ENCODE assay signal across 1 cellular context in the genomic region with DNA sequence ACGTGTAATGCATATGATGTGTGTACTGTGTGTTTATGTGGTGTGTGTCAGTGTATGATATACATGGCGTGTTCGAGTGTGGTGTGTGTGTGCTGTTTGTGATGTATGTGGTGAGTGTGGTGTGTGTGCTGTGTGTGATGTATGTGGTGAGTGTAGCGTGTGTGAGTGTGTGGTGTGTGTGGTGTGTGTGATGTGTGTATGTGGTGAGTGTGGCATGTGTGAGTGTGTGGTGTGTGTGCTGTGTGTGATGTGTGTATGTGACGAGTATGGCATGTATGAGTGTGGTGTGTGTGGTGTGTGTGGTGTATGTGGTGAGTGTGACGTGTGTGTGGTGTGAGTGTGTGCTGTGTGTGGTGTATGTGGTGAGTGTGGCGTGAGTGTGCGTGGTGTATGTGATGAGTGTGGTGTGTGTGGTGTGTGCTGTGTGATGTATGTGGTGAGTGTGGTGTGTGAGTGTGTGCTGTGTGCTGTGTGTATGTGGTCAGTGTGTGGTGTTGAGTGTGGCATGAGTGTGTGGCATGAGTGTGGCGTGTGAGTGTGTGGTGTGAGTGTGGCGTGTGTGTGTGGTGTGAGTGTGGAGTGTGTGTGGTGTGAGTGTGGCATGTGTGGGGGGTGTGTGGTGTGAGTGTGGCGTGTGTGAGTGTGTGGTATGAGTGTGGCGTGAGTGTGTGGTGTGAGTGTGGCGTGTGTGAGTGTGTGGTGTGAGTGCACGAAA.
TF ChIP-seq lines count a peak whose summit lies in the region.

No MANE protein-coding gene starts in this region.

TF ChIP-seq in GM12878, 131 proteins besides CTCF, POLR2A, EP300 and RAD21:
- no peak for TF ChIP-seq SREBF1 (IDR thresholded peaks at IDR 0.05; ENCODE audit: low read length)
- TF ChIP-seq, protein P1, sequence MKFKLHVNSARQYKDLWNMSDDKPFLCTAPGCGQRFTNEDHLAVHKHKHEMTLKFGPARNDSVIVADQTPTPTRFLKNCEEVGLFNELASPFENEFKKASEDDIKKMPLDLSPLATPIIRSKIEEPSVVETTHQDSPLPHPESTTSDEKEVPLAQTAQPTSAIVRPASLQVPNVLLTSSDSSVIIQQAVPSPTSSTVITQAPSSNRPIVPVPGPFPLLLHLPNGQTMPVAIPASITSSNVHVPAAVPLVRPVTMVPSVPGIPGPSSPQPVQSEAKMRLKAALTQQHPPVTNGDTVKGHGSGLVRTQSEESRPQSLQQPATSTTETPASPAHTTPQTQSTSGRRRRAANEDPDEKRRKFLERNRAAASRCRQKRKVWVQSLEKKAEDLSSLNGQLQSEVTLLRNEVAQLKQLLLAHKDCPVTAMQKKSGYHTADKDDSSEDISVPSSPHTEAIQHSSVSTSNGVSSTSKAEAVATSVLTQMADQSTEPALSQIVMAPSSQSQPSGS (IDR thresholded peaks at IDR 0.05; ENCODE audit: low read length) = no peak
- TF ChIP-seq NFIC (IDR thresholded peaks at IDR 0.05; ENCODE audit: low read depth, low read length) = no peak
- TF ChIP-seq MEF2B (IDR thresholded peaks at IDR 0.05; ENCODE audit: partially characterized antibody, poor library complexity, severe bottlenecking) = no peak
- TF ChIP-seq CEBPB (IDR thresholded peaks at IDR 0.05; ENCODE audit: borderline replicate concordance in 1 of 2, low read depth in 2 of 2, low read length in 2 of 2) = no peak
- TF ChIP-seq, protein P2, sequence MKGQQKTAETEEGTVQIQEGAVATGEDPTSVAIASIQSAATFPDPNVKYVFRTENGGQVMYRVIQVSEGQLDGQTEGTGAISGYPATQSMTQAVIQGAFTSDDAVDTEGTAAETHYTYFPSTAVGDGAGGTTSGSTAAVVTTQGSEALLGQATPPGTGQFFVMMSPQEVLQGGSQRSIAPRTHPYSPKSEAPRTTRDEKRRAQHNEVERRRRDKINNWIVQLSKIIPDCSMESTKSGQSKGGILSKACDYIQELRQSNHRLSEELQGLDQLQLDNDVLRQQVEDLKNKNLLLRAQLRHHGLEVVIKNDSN (IDR thresholded peaks at IDR 0.05; ENCODE audit: borderline replicate concordance, extremely low read length, insufficient read depth, low read depth, low read length) = no peak
- no peak for TF ChIP-seq YBX1 (IDR thresholded peaks at IDR 0.05)
- no peak for TF ChIP-seq ETV6 (conservative IDR thresholded peaks at IDR 0.05 in 1 of 2, IDR thresholded peaks at IDR 0.05 in 1 of 2; ENCODE audit: borderline replicate concordance in 1 of 2, low read depth in 1 of 2)
- TF ChIP-seq, protein P3, sequence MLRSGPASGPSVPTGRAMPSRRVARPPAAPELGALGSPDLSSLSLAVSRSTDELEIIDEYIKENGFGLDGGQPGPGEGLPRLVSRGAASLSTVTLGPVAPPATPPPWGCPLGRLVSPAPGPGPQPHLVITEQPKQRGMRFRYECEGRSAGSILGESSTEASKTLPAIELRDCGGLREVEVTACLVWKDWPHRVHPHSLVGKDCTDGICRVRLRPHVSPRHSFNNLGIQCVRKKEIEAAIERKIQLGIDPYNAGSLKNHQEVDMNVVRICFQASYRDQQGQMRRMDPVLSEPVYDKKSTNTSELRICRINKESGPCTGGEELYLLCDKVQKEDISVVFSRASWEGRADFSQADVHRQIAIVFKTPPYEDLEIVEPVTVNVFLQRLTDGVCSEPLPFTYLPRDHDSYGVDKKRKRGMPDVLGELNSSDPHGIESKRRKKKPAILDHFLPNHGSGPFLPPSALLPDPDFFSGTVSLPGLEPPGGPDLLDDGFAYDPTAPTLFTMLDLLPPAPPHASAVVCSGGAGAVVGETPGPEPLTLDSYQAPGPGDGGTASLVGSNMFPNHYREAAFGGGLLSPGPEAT (IDR thresholded peaks at IDR 0.05; ENCODE audit: low read depth) = no peak
- no peak for TF ChIP-seq SPI1 (IDR thresholded peaks at IDR 0.05; ENCODE audit: borderline replicate concordance, insufficient read depth, low read depth, low read length)
- TF ChIP-seq, protein P4, sequence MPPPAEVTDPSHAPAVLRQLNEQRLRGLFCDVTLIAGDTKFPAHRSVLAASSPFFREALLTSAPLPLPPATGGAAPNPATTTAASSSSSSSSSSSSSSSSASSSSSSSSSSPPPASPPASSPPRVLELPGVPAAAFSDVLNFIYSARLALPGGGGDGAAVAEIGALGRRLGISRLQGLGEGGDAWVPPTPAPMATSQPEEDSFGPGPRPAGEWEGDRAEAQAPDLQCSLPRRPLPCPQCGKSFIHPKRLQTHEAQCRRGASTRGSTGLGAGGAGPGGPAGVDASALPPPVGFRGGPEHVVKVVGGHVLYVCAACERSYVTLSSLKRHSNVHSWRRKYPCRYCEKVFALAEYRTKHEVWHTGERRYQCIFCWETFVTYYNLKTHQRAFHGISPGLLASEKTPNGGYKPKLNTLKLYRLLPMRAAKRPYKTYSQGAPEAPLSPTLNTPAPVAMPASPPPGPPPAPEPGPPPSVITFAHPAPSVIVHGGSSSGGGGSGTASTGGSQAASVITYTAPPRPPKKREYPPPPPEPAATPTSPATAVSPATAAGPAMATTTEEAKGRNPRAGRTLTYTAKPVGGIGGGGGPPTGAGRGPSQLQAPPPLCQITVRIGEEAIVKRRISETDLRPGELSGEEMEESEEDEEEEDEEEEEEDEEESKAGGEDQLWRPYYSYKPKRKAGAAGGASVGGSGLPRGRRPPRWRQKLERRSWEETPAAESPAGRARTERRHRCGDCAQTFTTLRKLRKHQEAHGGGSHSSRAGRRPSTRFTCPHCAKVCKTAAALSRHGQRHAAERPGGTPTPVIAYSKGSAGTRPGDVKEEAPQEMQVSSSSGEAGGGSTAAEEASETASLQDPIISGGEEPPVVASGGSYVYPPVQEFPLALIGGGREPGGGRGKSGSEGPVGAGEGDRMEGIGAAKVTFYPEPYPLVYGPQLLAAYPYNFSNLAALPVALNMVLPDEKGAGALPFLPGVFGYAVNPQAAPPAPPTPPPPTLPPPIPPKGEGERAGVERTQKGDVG (CRISPR knock-in tag; IDR thresholded peaks at IDR 0.05) = no peak
- no peak for TF ChIP-seq CHD2 (IDR thresholded peaks at IDR 0.05; ENCODE audit: borderline replicate concordance, low read depth, low read length)
- TF ChIP-seq HCFC1 (IDR thresholded peaks at IDR 0.05; ENCODE audit: low read length) = no peak
- TF ChIP-seq JUNB (IDR thresholded peaks at IDR 0.05) = no peak
- TF ChIP-seq BRCA1 (IDR thresholded peaks at IDR 0.05; ENCODE audit: low read depth, low read length) = no peak
- TF ChIP-seq, protein P5, sequence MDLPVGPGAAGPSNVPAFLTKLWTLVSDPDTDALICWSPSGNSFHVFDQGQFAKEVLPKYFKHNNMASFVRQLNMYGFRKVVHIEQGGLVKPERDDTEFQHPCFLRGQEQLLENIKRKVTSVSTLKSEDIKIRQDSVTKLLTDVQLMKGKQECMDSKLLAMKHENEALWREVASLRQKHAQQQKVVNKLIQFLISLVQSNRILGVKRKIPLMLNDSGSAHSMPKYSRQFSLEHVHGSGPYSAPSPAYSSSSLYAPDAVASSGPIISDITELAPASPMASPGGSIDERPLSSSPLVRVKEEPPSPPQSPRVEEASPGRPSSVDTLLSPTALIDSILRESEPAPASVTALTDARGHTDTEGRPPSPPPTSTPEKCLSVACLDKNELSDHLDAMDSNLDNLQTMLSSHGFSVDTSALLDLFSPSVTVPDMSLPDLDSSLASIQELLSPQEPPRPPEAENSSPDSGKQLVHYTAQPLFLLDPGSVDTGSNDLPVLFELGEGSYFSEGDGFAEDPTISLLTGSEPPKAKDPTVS (IDR thresholded peaks at IDR 0.05; ENCODE audit: low read depth, low read length) = no peak
- no peak for TF ChIP-seq MEF2A (IDR thresholded peaks at IDR 0.05; ENCODE audit: insufficient read depth, low read depth, low read length)
- TF ChIP-seq, protein P6, sequence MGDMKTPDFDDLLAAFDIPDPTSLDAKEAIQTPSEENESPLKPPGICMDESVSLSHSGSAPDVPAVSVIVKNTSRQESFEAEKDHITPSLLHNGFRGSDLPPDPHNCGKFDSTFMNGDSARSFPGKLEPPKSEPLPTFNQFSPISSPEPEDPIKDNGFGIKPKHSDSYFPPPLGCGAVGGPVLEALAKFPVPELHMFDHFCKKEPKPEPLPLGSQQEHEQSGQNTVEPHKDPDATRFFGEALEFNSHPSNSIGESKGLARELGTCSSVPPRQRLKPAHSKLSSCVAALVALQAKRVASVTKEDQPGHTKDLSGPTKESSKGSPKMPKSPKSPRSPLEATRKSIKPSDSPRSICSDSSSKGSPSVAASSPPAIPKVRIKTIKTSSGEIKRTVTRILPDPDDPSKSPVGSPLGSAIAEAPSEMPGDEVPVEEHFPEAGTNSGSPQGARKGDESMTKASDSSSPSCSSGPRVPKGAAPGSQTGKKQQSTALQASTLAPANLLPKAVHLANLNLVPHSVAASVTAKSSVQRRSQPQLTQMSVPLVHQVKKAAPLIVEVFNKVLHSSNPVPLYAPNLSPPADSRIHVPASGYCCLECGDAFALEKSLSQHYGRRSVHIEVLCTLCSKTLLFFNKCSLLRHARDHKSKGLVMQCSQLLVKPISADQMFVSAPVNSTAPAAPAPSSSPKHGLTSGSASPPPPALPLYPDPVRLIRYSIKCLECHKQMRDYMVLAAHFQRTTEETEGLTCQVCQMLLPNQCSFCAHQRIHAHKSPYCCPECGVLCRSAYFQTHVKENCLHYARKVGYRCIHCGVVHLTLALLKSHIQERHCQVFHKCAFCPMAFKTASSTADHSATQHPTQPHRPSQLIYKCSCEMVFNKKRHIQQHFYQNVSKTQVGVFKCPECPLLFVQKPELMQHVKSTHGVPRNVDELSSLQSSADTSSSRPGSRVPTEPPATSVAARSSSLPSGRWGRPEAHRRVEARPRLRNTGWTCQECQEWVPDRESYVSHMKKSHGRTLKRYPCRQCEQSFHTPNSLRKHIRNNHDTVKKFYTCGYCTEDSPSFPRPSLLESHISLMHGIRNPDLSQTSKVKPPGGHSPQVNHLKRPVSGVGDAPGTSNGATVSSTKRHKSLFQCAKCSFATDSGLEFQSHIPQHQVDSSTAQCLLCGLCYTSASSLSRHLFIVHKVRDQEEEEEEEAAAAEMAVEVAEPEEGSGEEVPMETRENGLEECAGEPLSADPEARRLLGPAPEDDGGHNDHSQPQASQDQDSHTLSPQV (IDR thresholded peaks at IDR 0.05) = no peak
- TF ChIP-seq RBBP5 (conservative IDR thresholded peaks at IDR 0.05) = no peak
- TF ChIP-seq, protein P7, sequence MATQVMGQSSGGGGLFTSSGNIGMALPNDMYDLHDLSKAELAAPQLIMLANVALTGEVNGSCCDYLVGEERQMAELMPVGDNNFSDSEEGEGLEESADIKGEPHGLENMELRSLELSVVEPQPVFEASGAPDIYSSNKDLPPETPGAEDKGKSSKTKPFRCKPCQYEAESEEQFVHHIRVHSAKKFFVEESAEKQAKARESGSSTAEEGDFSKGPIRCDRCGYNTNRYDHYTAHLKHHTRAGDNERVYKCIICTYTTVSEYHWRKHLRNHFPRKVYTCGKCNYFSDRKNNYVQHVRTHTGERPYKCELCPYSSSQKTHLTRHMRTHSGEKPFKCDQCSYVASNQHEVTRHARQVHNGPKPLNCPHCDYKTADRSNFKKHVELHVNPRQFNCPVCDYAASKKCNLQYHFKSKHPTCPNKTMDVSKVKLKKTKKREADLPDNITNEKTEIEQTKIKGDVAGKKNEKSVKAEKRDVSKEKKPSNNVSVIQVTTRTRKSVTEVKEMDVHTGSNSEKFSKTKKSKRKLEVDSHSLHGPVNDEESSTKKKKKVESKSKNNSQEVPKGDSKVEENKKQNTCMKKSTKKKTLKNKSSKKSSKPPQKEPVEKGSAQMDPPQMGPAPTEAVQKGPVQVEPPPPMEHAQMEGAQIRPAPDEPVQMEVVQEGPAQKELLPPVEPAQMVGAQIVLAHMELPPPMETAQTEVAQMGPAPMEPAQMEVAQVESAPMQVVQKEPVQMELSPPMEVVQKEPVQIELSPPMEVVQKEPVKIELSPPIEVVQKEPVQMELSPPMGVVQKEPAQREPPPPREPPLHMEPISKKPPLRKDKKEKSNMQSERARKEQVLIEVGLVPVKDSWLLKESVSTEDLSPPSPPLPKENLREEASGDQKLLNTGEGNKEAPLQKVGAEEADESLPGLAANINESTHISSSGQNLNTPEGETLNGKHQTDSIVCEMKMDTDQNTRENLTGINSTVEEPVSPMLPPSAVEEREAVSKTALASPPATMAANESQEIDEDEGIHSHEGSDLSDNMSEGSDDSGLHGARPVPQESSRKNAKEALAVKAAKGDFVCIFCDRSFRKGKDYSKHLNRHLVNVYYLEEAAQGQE (IDR thresholded peaks at IDR 0.05; ENCODE audit: low read depth, low read length) = no peak
